23 cellular contexts compared by ENCODE assay signal in genomic region chr17:81158688-81159590, GRCh38. TPM values are rescaled to one million over a fixed set of nuclear protein-coding genes. Genes with fewer than 3 reads are reported as not detected.
"Had no signal": no experiment of that assay in that cellular context is flagged by ENCODE, and none has a peak within 500 bp of the region (broad histone marks: within the 10 kb centered on the region; RNA-seq: fewer than 3 reads in every experiment).

No MANE protein-coding gene starts in this region.

- H3K4me1 ChIP-seq: colonic mucosa, gastrocnemius medialis had no signal

- ATAC-seq: activated CD8-positive, alpha-beta memory T cell treated with anti-CD3 and anti-CD28 coated beads, Interleukin-2, amount 10 ng/mL, durations not matched to agents 7 days and 5 days; esophagus mucosa; gastrocnemius medialis had no signal

- H3K27me3 ChIP-seq: brain microvascular endothelial cell, right atrium auricular region had no signal

- H3K4me3 ChIP-seq: SK-N-MC had no signal

- H3K27ac ChIP-seq: brain microvascular endothelial cell, colonic mucosa, right atrium auricular region, SK-N-MC, thoracic aorta had no signal

- H3K9me3 ChIP-seq: colonic mucosa, gastrocnemius medialis, heart right ventricle, right atrium auricular region, thoracic aorta had no signal

- DNase-seq: activated B cell treated with CpG ODN at 0.5 μM for 24 hours; activated CD4-positive, alpha-beta memory T cell treated with anti-CD3 and anti-CD28 coated beads, Interleukin-2, amount 10 ng/mL, durations not matched to agents 7 days and 5 days; activated CD4-positive, alpha-beta T cell treated with anti-CD3 and anti-CD28 coated beads for 4 hours; activated CD8-positive, alpha-beta memory T cell treated with anti-CD3 and anti-CD28 coated beads, Interleukin-2, amount 10 ng/mL, durations not matched to agents 7 days and 5 days; activated naive CD4-positive, alpha-beta T cell treated with anti-CD3 and anti-CD28 coated beads, Interleukin-2, amount 10 ng/mL, durations not matched to agents 7 days and 5 days; aorta; brain microvascular endothelial cell; colonic mucosa; effector CD4-positive, alpha-beta T cell; gastrocnemius medialis; heart right ventricle; stimulated activated naive CD8-positive, alpha-beta T cell treated with anti-CD3 and anti-CD28 coated beads, Interleukin-15, amount 100 ng/mL, for 72 hours; T-helper 9 cell had no signal

- H3K36me3 ChIP-seq: brain microvascular endothelial cell, colonic mucosa, gastrocnemius medialis, heart right ventricle, right atrium auricular region, thoracic aorta had no signal

RNA-seq across cellular contexts. Expression of gene PVALEF, which starts 6.4 kb away (rescaled TPM):
- total RNA-seq: activated B cell treated with CpG ODN at 0.5 μM for 24 hours; activated CD4-positive, alpha-beta memory T cell treated with anti-CD3 and anti-CD28 coated beads, Interleukin-2, amount 10 ng/mL, durations not matched to agents 7 days and 5 days; activated CD8-positive, alpha-beta memory T cell treated with anti-CD3 and anti-CD28 coated beads, Interleukin-2, amount 10 ng/mL, durations not matched to agents 7 days and 5 days; aorta; colonic mucosa; esophagus mucosa; gastrocnemius medialis; heart right ventricle; lung microvascular endothelial cell; osteoblast; progenitor cell of endocrine pancreas; right atrium auricular region; skeletal muscle tissue; thoracic aorta; ureter had no signal
- polyA plus RNA-seq: aorta, heart right ventricle, neural cell had no signal
